Comparison of ENCODE assay signal across 17 cellular contexts in the genomic region with DNA sequence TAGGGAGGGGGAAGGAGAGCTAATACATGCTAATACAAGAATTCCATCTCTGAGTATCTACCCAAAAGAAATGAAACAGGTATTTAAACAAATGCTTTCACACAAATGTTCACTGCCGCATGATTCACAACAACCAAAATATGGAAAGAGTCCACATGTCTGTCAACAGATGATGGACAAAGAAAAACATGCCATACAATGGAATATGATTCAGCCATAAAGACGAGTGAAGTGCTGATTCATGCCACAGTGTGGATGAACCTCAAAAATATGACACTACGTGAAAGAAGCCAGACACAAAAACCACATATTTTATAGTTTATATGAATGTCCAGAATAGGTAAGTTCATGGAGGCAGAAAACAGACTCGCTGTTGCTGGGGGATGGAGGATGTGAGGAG.
DNase-seq lines count a peak whose midpoint lies in the region; ATAC-seq, FAIRE-seq and TF ChIP-seq lines count a peak whose summit lies in the region.
"Had no signal": no experiment of that assay in that cellular context is flagged by ENCODE, and none has a peak within 500 bp of the region (broad histone marks: within the 10 kb centered on the region; RNA-seq: fewer than 3 reads in every experiment).

No MANE protein-coding gene starts in this region.

- H3K36me3 ChIP-seq in bronchial epithelial cell (ENCODE audit: control insufficient read depth, insufficient read depth, low read length) = no peaks in the 10 kb centered on the region
- H3K36me3 ChIP-seq: adrenal gland, left lung, Peyer's patch had no signal

- H3K27me3 ChIP-seq in bronchial epithelial cell (ENCODE audit: control insufficient read depth, insufficient read depth, low read length) = no peaks in the 10 kb centered on the region
- H3K27me3 ChIP-seq: adrenal gland, Peyer's patch had no signal

- H3K4me3 ChIP-seq in bronchial epithelial cell (ENCODE audit: low read depth, low read length) = no peak overlapping the region
- H3K4me3 ChIP-seq: adrenal gland, left lung, Peyer's patch had no signal

- no peak for FAIRE-seq in bronchial epithelial cell (lab: Jason Lieb, UNC)
- FAIRE-seq in GM12892 (lab: Jason Lieb, UNC) = no peak
- FAIRE-seq: colon, urothelium cell line had no signal

- DNase-seq in EL (peak; percentile 30), NCI-H460 (ENCODE audit: extremely low read depth, low read depth) (peak; percentile 21), bronchial epithelial cell (ENCODE audit: low read depth) (peak; percentile 90), hepatic stellate cell (ENCODE audit: low spot score) (peak; percentile 31), GM12892 (ENCODE audit: insufficient read length) (no peak), NCI-H2029 treated with DMSO at 0.1 percent for 48 hours (lab: John Stamatoyannopoulos, UW) (no peak)
- DNase-seq: activated CD4-positive, alpha-beta T cell treated with anti-CD3 and anti-CD28 coated beads for 4 hours; activated effector memory CD4-positive, alpha-beta T cell treated with Interleukin-2 at 50 U/mL for 16 hours; adrenal gland; left lung; NCI-H2171 treated with DMSO at 0.1 percent for 48 hours; stimulated activated CD4-positive, alpha-beta T cell treated with anti-CD3 and anti-CD28 coated beads, Interleukin-2, amount 100 ng/mL, for 48 hours had no signal

- no peak for TF ChIP-seq CTCF in bronchial epithelial cell (IDR thresholded peaks at IDR 0.05; ENCODE audit: insufficient read depth, low read length, severe bottlenecking)

- TF ChIP-seq POLR2A in GM12892 (IDR thresholded peaks at IDR 0.05; ENCODE audit: low read depth, low read length) = no peak

- no peak for ATAC-seq in GM18520 (IDR thresholded peaks at IDR 0.05; ENCODE audit: unreplicated experiment)
- ATAC-seq in HG02623 (IDR thresholded peaks at IDR 0.05; ENCODE audit: unreplicated experiment) = no peak
- ATAC-seq: left lung had no signal

Comparison
In these comparisons a context has a peak if more than half of its experiments do, and no peak if none do; other contexts are left out.
1. DNase-seq: peak in EL (single experiment), NCI-H460 (single experiment), bronchial epithelial cell (single experiment) and hepatic stellate cell (single experiment); none in GM12892 (single experiment) and NCI-H2029 treated with DMSO at 0.1 percent for 48 hours (single experiment).